In the genomic region with DNA sequence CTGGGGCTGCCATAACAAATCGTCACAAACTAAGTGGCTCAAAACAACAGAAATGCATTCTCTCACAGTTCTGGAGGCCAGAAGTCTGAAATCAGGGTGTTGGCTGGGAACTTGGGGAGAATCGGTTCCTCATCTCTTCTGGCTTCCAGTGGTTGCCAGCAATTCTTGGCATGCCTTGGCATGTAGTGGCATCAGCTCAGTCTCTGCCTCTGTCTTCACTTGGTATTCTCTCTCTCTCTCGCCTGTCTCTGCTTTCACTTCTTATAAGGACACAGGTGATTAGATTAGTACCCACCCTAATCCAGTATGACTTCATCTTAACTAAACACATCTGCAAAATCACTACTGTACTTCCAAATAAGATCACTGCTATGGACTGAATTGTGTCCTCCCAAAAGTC, we compare ENCODE assay signal across 22 cellular contexts.
DNase-seq lines count a peak whose midpoint lies in the region; ATAC-seq, FAIRE-seq and TF ChIP-seq lines count a peak whose summit lies in the region.
"Had no signal": no experiment of that assay in that cellular context is flagged by ENCODE, and none has a peak within 500 bp of the region (broad histone marks: within the 10 kb centered on the region; RNA-seq: fewer than 3 reads in every experiment).

No MANE protein-coding gene starts in this region.

- H3K4me1 ChIP-seq in GM12878 (ENCODE audit: control insufficient read depth, insufficient read depth, low read length), result peaks cover 11% of the 10 kb centered on the region
- no peaks in the 10 kb centered on the region for H3K4me1 ChIP-seq in foreskin keratinocyte
- H3K4me1 ChIP-seq: BLaER1 treated with 17β-estradiol and CSF1 and Interleukin-3, amounts not matched to agents 10 nM and 100 nM had no signal

- no TSS peak for BruUV-seq in GM12878 (replicated peaks; lab: Mats Ljungman, UMichigan)

- TF ChIP-seq POLR2A in GM12878 (IDR thresholded peaks at IDR 0.05; ENCODE audit: low read depth, low read length), result no peak

- RAD21 ChIA-PET in GM12878 (lab: Charles Lee; ENCODE audit: unreplicated experiment), result interaction anchor here (1.8 to 1.9 kb wide), 2 partner anchors 9 to 11 kb away, joined by 6 to 9 read pairs; no protein-coding TSS in a partner anchor

- H4K20me1 ChIP-seq in GM12878 (ENCODE audit: control insufficient read depth, insufficient read depth), result no peaks in the 10 kb centered on the region
- H4K20me1 ChIP-seq: BLaER1 treated with 17β-estradiol and CSF1 and Interleukin-3, amounts not matched to agents 10 nM and 100 nM had no signal

- no peak overlapping the region for H3K4me2 ChIP-seq in GM12878 (ENCODE audit: control insufficient read depth, insufficient read depth)
- H3K4me2 ChIP-seq: BLaER1 treated with 17β-estradiol and CSF1 and Interleukin-3, amounts not matched to agents 10 nM and 100 nM had no signal

- no peak for TF ChIP-seq EP300 in GM12878 (IDR thresholded peaks at IDR 0.05; ENCODE audit: borderline replicate concordance in 1 of 2, control insufficient read depth in 1 of 2, low read depth in 2 of 2, low read length in 2 of 2)

- H3K9ac ChIP-seq in GM12878 (ENCODE audit: control insufficient read depth, insufficient read depth, low read length), result no peak overlapping the region
- H3K9ac ChIP-seq: BLaER1 treated with 17β-estradiol and CSF1 and Interleukin-3, amounts not matched to agents 10 nM and 100 nM had no signal

- H2AFZ ChIP-seq in GM12878 (ENCODE audit: control insufficient read depth, low read depth, low read length), result no peak overlapping the region

- H3K9me3 ChIP-seq in GM12878 (replicated peaks; ENCODE audit: control insufficient read depth, insufficient read depth, low read length), result peaks cover 5% of the 10 kb centered on the region

- no peaks in the 10 kb centered on the region for H3K27me3 ChIP-seq in GM12878 (replicated peaks in 1 of 2; ENCODE audit: control insufficient read depth in 2 of 2, insufficient read depth in 2 of 2, low read length in 1 of 2)
- no peaks in the 10 kb centered on the region for H3K27me3 ChIP-seq in foreskin keratinocyte
- H3K27me3 ChIP-seq: BLaER1 treated with 17β-estradiol and CSF1 and Interleukin-3, amounts not matched to agents 10 nM and 100 nM had no signal

- DNase-seq in RPMI8226 (peak; percentile 31), GM12878 (ENCODE audit: low read depth, low spot score) (no peak), epithelial cell of esophagus (ENCODE audit: low read depth) (peak; percentile 75), foreskin keratinocyte (peak; percentile 26 to 76), NCI-H1694 treated with DMSO at 0.1 percent for 48 hours (lab: John Stamatoyannopoulos, UW) (no peak)
- no peak for DNase-seq in activated T-cell treated with anti-CD3 and anti-CD28 coated beads, Interleukin-2, amount 50 U/mL, for 1 hour
- DNase-seq: CD8-positive, alpha-beta T cell; DMS 273 treated with DMSO at 0.1 percent for 48 hours; DMS53; DND-41; EL; GOT3; H7; HFFc6; IMR-90 had no signal

- CTCF ChIA-PET in GM12878 (lab: Yijun Ruan, JAX), result interaction anchor here (0.6 to 1.8 kb wide), 3 partner anchors 8 to 559 kb away, joined by 3 to 6 read pairs (median 3); no protein-coding TSS in a partner anchor

- in situ Hi-C loops in GM12878 (cut with MboI), result no loop called here

- H3K27ac ChIP-seq in GM12878 (ENCODE audit: control insufficient read depth, insufficient read depth) (no peak overlapping the region), foreskin keratinocyte (no peak overlapping the region)
- H3K27ac ChIP-seq: BLaER1 treated with 17β-estradiol and CSF1 and Interleukin-3, amounts not matched to agents 10 nM and 100 nM had no signal

- WGBS in GM12878 (ENCODE audit: insufficient coverage, insufficient replicate concordance, low lambda C conversion rate, missing lambda C conversion rate), result 42% methylated on average over 3 of the region's 3 CpGs

- H3K79me2 ChIP-seq in GM12878 (ENCODE audit: control insufficient read depth, insufficient read depth, low read length), result no peaks in the 10 kb centered on the region

- no peak overlapping the region for H3K4me3 ChIP-seq in GM12878
- H3K4me3 ChIP-seq in epithelial cell of esophagus (ENCODE audit: low read length), result no peak overlapping the region
- H3K4me3 ChIP-seq: BLaER1 treated with 17β-estradiol and CSF1 and Interleukin-3, amounts not matched to agents 10 nM and 100 nM had no signal

- FAIRE-seq in GM12878 (lab: Jason Lieb, UNC), result no peak
- FAIRE-seq: GM12891, GM19239, HTR-8/SVneo had no signal

- ATAC-seq in GM12878 (peak; percentile 29; the same call in 2 of the 3 replicates), foreskin keratinocyte (peak; percentile 21), GM19395 (IDR thresholded peaks at IDR 0.05; ENCODE audit: unreplicated experiment) (no peak), GM19455 (IDR thresholded peaks at IDR 0.05; ENCODE audit: unreplicated experiment) (no peak)
- ATAC-seq: CD8-positive, alpha-beta T cell; HCT116 had no signal

- TF ChIP-seq RAD21 in GM12878 (IDR thresholded peaks at IDR 0.05; ENCODE audit: insufficient read depth, low read depth, low read length), result no peak

- TF ChIP-seq CTCF in GM12878 (IDR thresholded peaks at IDR 0.05 in 2 of 3, conservative IDR thresholded peaks at IDR 0.05 in 1 of 3; ENCODE audit: control insufficient read depth in 2 of 3, extremely low read depth in 1 of 3, insufficient read depth in 1 of 3, low read depth in 3 of 3, low read length in 3 of 3), result no peak
- TF ChIP-seq CTCF in epithelial cell of esophagus (IDR thresholded peaks at IDR 0.05; ENCODE audit: insufficient read depth, low read depth, low read length, missing control alignments), result no peak
- TF ChIP-seq CTCF in foreskin keratinocyte (conservative IDR thresholded peaks at IDR 0.05), result no peak

- intact Hi-C loops in GM12878 (cut with micrococcal nuclease; ENCODE audit: unreplicated experiment), result no loop called here

- POLR2A ChIA-PET in GM12878 (lab: Charles Lee), result interaction anchor here (0.6 kb wide), 1 partner anchor 606 kb away, joined by 5 read pairs; no protein-coding TSS in a partner anchor

- H3K36me3 ChIP-seq in GM12878 (ENCODE audit: control insufficient read depth in 2 of 2, insufficient read depth in 2 of 2, low read length in 1 of 2), result no peaks in the 10 kb centered on the region
- H3K36me3 ChIP-seq: BLaER1 treated with 17β-estradiol and CSF1 and Interleukin-3, amounts not matched to agents 10 nM and 100 nM had no signal

- SMC1A ChIA-PET in GM12878 (lab: Charles Lee; ENCODE audit: uncharacterized antibody, unreplicated experiment), result interaction anchor here (1.1 to 2.5 kb wide), 7 partner anchors 11 to 487 kb away, joined by 3 to 15 read pairs (median 4); no protein-coding TSS in a partner anchor

TF ChIP-seq in GM12878, 131 proteins besides CTCF, POLR2A, EP300 and RAD21:
- TF ChIP-seq, protein P1, sequence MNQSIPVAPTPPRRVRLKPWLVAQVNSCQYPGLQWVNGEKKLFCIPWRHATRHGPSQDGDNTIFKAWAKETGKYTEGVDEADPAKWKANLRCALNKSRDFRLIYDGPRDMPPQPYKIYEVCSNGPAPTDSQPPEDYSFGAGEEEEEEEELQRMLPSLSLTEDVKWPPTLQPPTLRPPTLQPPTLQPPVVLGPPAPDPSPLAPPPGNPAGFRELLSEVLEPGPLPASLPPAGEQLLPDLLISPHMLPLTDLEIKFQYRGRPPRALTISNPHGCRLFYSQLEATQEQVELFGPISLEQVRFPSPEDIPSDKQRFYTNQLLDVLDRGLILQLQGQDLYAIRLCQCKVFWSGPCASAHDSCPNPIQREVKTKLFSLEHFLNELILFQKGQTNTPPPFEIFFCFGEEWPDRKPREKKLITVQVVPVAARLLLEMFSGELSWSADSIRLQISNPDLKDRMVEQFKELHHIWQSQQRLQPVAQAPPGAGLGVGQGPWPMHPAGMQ (IDR thresholded peaks at IDR 0.05; ENCODE audit: borderline replicate concordance), result no peak
- TF ChIP-seq BMI1 (IDR thresholded peaks at IDR 0.05; ENCODE audit: borderline replicate concordance), result no peak
- no peak for TF ChIP-seq RBBP5 (conservative IDR thresholded peaks at IDR 0.05)
- TF ChIP-seq FOXM1 (IDR thresholded peaks at IDR 0.05; ENCODE audit: low read depth, low read length), result no peak
- no peak for TF ChIP-seq NR2C2 (IDR thresholded peaks at IDR 0.05; ENCODE audit: borderline replicate concordance, control insufficient read depth, insufficient read length, low read depth)
- no peak for TF ChIP-seq CHD4 (IDR thresholded peaks at IDR 0.05)
- TF ChIP-seq NR2F1 (conservative IDR thresholded peaks at IDR 0.05), result no peak

Comparison
In these comparisons a context has a peak if more than half of its experiments do, and no peak if none do; other contexts are left out.
1. DNase-seq: peak in RPMI8226 (single experiment), epithelial cell of esophagus (single experiment) and foreskin keratinocyte (2 of 2); none in GM12878 (single experiment), NCI-H1694 treated with DMSO at 0.1 percent for 48 hours (single experiment) and activated T-cell treated with anti-CD3 and anti-CD28 coated beads, Interleukin-2, amount 50 U/mL, for 1 hour (single experiment).
2. ATAC-seq: peak in GM12878 (single experiment) and foreskin keratinocyte (single experiment); none in GM19395 (single experiment) and GM19455 (single experiment).